ENCODE assay signal across 1 cellular context in the genomic region with DNA sequence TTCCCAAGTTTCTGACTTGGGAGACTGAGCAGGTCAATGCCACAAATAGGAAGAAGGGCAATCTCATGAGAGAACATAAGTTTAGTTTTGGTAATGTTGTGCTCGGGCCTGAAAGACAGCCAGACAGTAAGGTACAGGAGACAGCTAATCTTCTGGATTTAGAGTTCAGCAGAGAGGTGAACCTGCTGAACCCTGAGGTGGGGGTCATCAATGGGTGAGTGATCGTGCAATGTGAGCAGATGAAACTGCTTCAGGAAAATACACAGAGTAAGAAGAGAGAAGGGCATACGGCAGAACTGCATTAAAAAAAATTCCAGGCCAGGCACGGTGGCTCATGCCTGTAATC.
TF ChIP-seq lines count a peak whose summit lies in the region.

No MANE protein-coding gene starts in this region.

TF ChIP-seq in IMR-90, 13 proteins besides CTCF, POLR2A, EP300 and RAD21 (continued from another document):
- TF ChIP-seq MAFK (IDR thresholded peaks at IDR 0.05; ENCODE audit: low read depth, low read length) (no peak), RFX5 (IDR thresholded peaks at IDR 0.05; ENCODE audit: low read depth, low read length) (no peak)
